In genomic region chr17:82506402-82506801, GRCh38 we compare ENCODE assay signal across 8 cellular contexts.
A peak's percentile ranks its signal among the peaks of the same experiment; 100 is the strongest.
DNase-seq lines count a peak whose midpoint lies in the region; ATAC-seq and TF ChIP-seq lines count a peak whose summit lies in the region.
"Not testable (repeated sequence)": the region's sequence is repeated elsewhere in the genome, so short reads cannot be mapped to it uniquely, and the experiment has no call there.

No MANE protein-coding gene starts in this region.

- peak; percentile 36 for TF ChIP-seq POLR2A in GM18951 (IDR thresholded peaks at IDR 0.05; ENCODE audit: extremely low read depth, insufficient read depth, insufficient read length)

- POLR2A ChIA-PET in RWPE1 (lab: Yijun Ruan, JAX; ENCODE audit: low non-redundant PET), result not testable (repeated sequence)

- in situ Hi-C loops in GM18951 (cut with MboI; ENCODE audit: low sequenced_read_pairs, unreplicated experiment), result not testable (repeated sequence)

- peak; percentile 52 for DNase-seq in DMS53 treated with DMSO at 0.1 percent for 48 hours (lab: John Stamatoyannopoulos, UW; ENCODE audit: unreplicated experiment)
- not testable (repeated sequence) for DNase-seq in RWPE1 (ENCODE audit: low spot score)
- peak; percentile 73 for DNase-seq in activated effector memory CD4-positive, alpha-beta T cell treated with anti-CD3 and anti-CD28 coated beads, Interleukin-2, amount 50 U/mL, for 16 hours
- peak; percentile 65 for DNase-seq in stimulated activated CD4-positive, alpha-beta T cell treated with anti-CD3 and anti-CD28 coated beads, Interleukin-15, amount 100 ng/mL, for 24 hours

- CTCF ChIA-PET in RWPE1 (lab: Yijun Ruan, JAX), result not testable (repeated sequence)

- ATAC-seq in GM21526 (IDR thresholded peaks at IDR 0.05; ENCODE audit: low FRiP score, unreplicated experiment) (peak; percentile 74), HG02981 (IDR thresholded peaks at IDR 0.05; ENCODE audit: unreplicated experiment) (peak; percentile 93), HG03571 (IDR thresholded peaks at IDR 0.05; ENCODE audit: unreplicated experiment) (peak; percentile 82)

- TF ChIP-seq CTCF in RWPE1 (conservative IDR thresholded peaks at IDR 0.05; ENCODE audit: low read depth), result not testable (repeated sequence)

- H3K27ac ChIP-seq in RWPE1, result peak overlapping the region; percentile 61
